26 cellular contexts compared by ENCODE assay signal in genomic region chr7:74115326-74115725, GRCh38. TPM values are rescaled to one million over a fixed set of nuclear protein-coding genes. Genes with fewer than 3 reads are reported as not detected.
A peak's percentile ranks its signal among the peaks of the same experiment; 100 is the strongest.
DNase-seq lines count a peak whose midpoint lies in the region; ATAC-seq, FAIRE-seq and TF ChIP-seq lines count a peak whose summit lies in the region.
"Had no signal": no experiment of that assay in that cellular context is flagged by ENCODE, and none has a peak within 500 bp of the region (broad histone marks: within the 10 kb centered on the region; RNA-seq: fewer than 3 reads in every experiment).

No MANE protein-coding gene starts in this region.

- H3F3A ChIP-seq in GM23338 (replicated peaks; ENCODE audit: low read depth) (no peaks in the 10 kb centered on the region; the same call in 1 of the 2 replicates), PC-9 (ENCODE audit: insufficient read depth, low read depth) (no peaks in the 10 kb centered on the region)

- no peak for FAIRE-seq in A549 (lab: Jason Lieb, UNC)
- FAIRE-seq: small intestine had no signal

- no peak for TF ChIP-seq RAD21 in A549 (conservative IDR thresholded peaks at IDR 0.05 in 1 of 2, IDR thresholded peaks at IDR 0.05 in 1 of 2)

- peaks cover 10% of the 10 kb centered on the region for H3K27me3 Mint-ChIP-seq in GM23338 (ENCODE audit: insufficient read depth, low read depth, poor library complexity)
- H3K27me3 Mint-ChIP-seq in endothelial cell (ENCODE audit: unreplicated experiment) = peaks cover 7% of the 10 kb centered on the region
- no peaks in the 10 kb centered on the region for H3K27me3 Mint-ChIP-seq in T-cell
- H3K27me3 Mint-ChIP-seq: activated naive CD8-positive, alpha-beta T cell; stimulated activated naive CD8-positive, alpha-beta T cell treated with anti-CD3 and anti-CD28 coated beads, Interleukin-15, Interleukin-2, amounts not matched to agents 100 ng/mL and 50 ng/mL, for 24 hours had no signal

- ATAC-seq in A549 (peak; percentile 50 to 58; a peak in 4 of 6 replicates), GM23338 (peak; percentile 96), T-cell (replicated peaks in 1 of 4) (no peak)

- whole genome bisulfite sequencing in A549 (ENCODE audit: missing lambda C conversion rate) = 84% methylated on average over 17 of the region's 17 CpGs
- 73 to 80% methylated on average over 17 of the region's 17 CpGs for WGBS in testis, 2 donors
- WGBS in esophagus muscularis mucosa = 75% methylated on average over 17 of the region's 17 CpGs

- H3K4me2 ChIP-seq in A549 = no peak overlapping the region
- no peak overlapping the region; the same call in 1 of the 2 replicates for H3K4me2 ChIP-seq in GM23338
- no peak overlapping the region for H3K4me2 ChIP-seq in PC-9
- H3K4me2 ChIP-seq: KMS-11 had no signal

- 0 out of 2 replicates have a peak overlapping the region, but pooled peaks have one; percentile 36 for H3K27ac Mint-ChIP-seq in GM23338
- no peak overlapping the region for H3K27ac Mint-ChIP-seq in endothelial cell (ENCODE audit: unreplicated experiment)
- H3K27ac Mint-ChIP-seq in T-cell = no peak overlapping the region
- H3K27ac Mint-ChIP-seq: activated naive CD8-positive, alpha-beta T cell; activated T-helper 2 cell treated with anti-CD3 and anti-CD28 coated beads, Interferon-gamma antibody, Interleukin-2, Interleukin-4, amounts not matched to agents 10 μg/mL and 5 μg/mL and 100 μg/mL, durations not matched to agents 14 hours and 24 hours and 36 hours; stimulated activated naive CD8-positive, alpha-beta T cell treated with anti-CD3 and anti-CD28 coated beads, Interleukin-15, Interleukin-2, amounts not matched to agents 100 ng/mL and 50 ng/mL, for 24 hours; T-helper 2 cell treated with Interferon-gamma antibody and Interleukin-4, amounts not matched to agents 5 μg/mL and 100 μg/mL, for 36 hours had no signal

- peaks cover 71% of the 10 kb centered on the region for H3K36me3 Mint-ChIP-seq in GM23338 (ENCODE audit: low read depth)
- peaks cover 11% of the 10 kb centered on the region for H3K36me3 Mint-ChIP-seq in endothelial cell (ENCODE audit: low read depth, unreplicated experiment)
- H3K36me3 Mint-ChIP-seq in T-cell = peaks cover 21% of the 10 kb centered on the region

- H3K9me3 ChIP-seq in A549 = no peaks in the 10 kb centered on the region
- H3K9me3 ChIP-seq in PC-9 (ENCODE audit: insufficient read depth, low read depth) = no peaks in the 10 kb centered on the region
- no peaks in the 10 kb centered on the region for H3K9me3 ChIP-seq in testis
- H3K9me3 ChIP-seq in esophagus muscularis mucosa = no peaks in the 10 kb centered on the region
- H3K9me3 ChIP-seq: prostate gland, SJSA1, tibial nerve had no signal

- H4K20me1 ChIP-seq in GM23338 (replicated peaks; ENCODE audit: insufficient read depth) = no peaks in the 10 kb centered on the region
- no peaks in the 10 kb centered on the region for H4K20me1 ChIP-seq in PC-9 (ENCODE audit: insufficient read depth)

- H3K9me3 Mint-ChIP-seq in GM23338 (peaks cover 3% of the 10 kb centered on the region; the same call in 1 of the 3 replicates), endothelial cell (ENCODE audit: unreplicated experiment) (no peaks in the 10 kb centered on the region), T-cell (no peaks in the 10 kb centered on the region)
- H3K9me3 Mint-ChIP-seq: activated T-helper 2 cell treated with anti-CD3 and anti-CD28 coated beads, Interferon-gamma antibody, Interleukin-2, Interleukin-4, amounts not matched to agents 10 μg/mL and 5 μg/mL and 100 μg/mL, durations not matched to agents 14 hours and 24 hours and 36 hours; stimulated activated naive CD8-positive, alpha-beta T cell treated with anti-CD3 and anti-CD28 coated beads, Interleukin-15, Interleukin-2, amounts not matched to agents 100 ng/mL and 50 ng/mL, for 24 hours; T-helper 2 cell treated with Interferon-gamma antibody and Interleukin-4, amounts not matched to agents 5 μg/mL and 100 μg/mL, for 36 hours had no signal

- no peaks in the 10 kb centered on the region; the same call in 1 of the 2 replicates for H3K36me3 ChIP-seq in GM23338 (ENCODE audit: insufficient read depth)
- H3K36me3 ChIP-seq in PC-9 (ENCODE audit: low read depth) = peaks cover 3% of the 10 kb centered on the region
- no peaks in the 10 kb centered on the region for H3K36me3 ChIP-seq in testis (ENCODE audit: low read depth, missing control alignments)
- H3K36me3 ChIP-seq in esophagus muscularis mucosa = peaks cover 18 to 86% (median 66%) of the 10 kb centered on the region in 4 donors

- H3K79me2 ChIP-seq in GM23338 (replicated peaks; ENCODE audit: insufficient read depth) (no peaks in the 10 kb centered on the region), PC-9 (ENCODE audit: low read depth) (no peaks in the 10 kb centered on the region)

- H2AFZ ChIP-seq in GM23338 = no peak overlapping the region
- H2AFZ ChIP-seq in PC-9 = no peak overlapping the region

- DNase-seq in A549 (ENCODE audit: low read depth in 1 of 2, low spot score in 1 of 2) (peak in 1 of 2 experiments; percentile 21), GM23338 (ENCODE audit: low spot score) (peak; percentile 88), PC-9 (no peak), endothelial cell (ENCODE audit: low spot score) (peak; percentile 15), testis (no peak), T-cell (no peak), esophagus muscularis mucosa (ENCODE audit: extremely low spot score) (no peak), amniotic stem cell (lab: John Stamatoyannopoulos, UW) (no peak)
- DNase-seq: activated CD8-positive, alpha-beta memory T cell treated with anti-CD3 and anti-CD28 coated beads, Interleukin-2, amount 50 U/mL, for 4 hours; C1 segment of cervical spinal cord; Calu3; effector memory CD4-positive, alpha-beta T cell; HCEC 1CT; NCI-H1694 treated with DMSO at 0.1 percent for 48 hours; NCI-H2227 treated with DMSO at 0.1 percent for 48 hours; NCI-H82; small intestine had no signal

- H3K4me1 Mint-ChIP-seq in GM23338 (no peaks in the 10 kb centered on the region), endothelial cell (ENCODE audit: unreplicated experiment) (no peaks in the 10 kb centered on the region), T-cell (no peaks in the 10 kb centered on the region)

- H3K4me3 Mint-ChIP-seq in GM23338 = no peak overlapping the region
- no peak overlapping the region for H3K4me3 Mint-ChIP-seq in endothelial cell (ENCODE audit: unreplicated experiment)
- no peak overlapping the region for H3K4me3 Mint-ChIP-seq in T-cell
- H3K4me3 Mint-ChIP-seq: activated naive CD8-positive, alpha-beta T cell; stimulated activated naive CD8-positive, alpha-beta T cell treated with anti-CD3 and anti-CD28 coated beads, Interleukin-15, Interleukin-2, amounts not matched to agents 100 ng/mL and 50 ng/mL, for 24 hours; T-helper 2 cell treated with Interferon-gamma antibody and Interleukin-4, amounts not matched to agents 5 μg/mL and 100 μg/mL, for 36 hours had no signal

- POLR2A ChIA-PET in A549 (lab: Yijun Ruan, JAX) = no interaction called here
- POLR2A ChIA-PET in PC-9 (lab: Charles Lee; ENCODE audit: unreplicated experiment) = no interaction called here
- POLR2A ChIA-PET in T-cell (lab: Charles Lee) = no interaction called here

- BruUV-seq in PC-9 (replicated peaks; lab: Mats Ljungman, UMichigan) = no TSS peak

- TF ChIP-seq EP300 in A549 (IDR thresholded peaks at IDR 0.05) = no peak
- no peak for TF ChIP-seq EP300 in esophagus muscularis mucosa (IDR thresholded peaks at IDR 0.05)

- H3K4me3 ChIP-seq in A549 = no peak overlapping the region
- no peak overlapping the region for H3K4me3 ChIP-seq in GM23338
- H3K4me3 ChIP-seq in PC-9 = no peak overlapping the region
- H3K4me3 ChIP-seq in testis = no peak overlapping the region
- no peak overlapping the region for H3K4me3 ChIP-seq in esophagus muscularis mucosa
- H3K4me3 ChIP-seq: lung, prostate gland, SJSA1, tibial nerve had no signal

- CTCF ChIA-PET in A549 (lab: Yijun Ruan, JAX) = interaction anchor here (2.1 kb wide), 1 partner anchor 48 kb away, joined by 9 read pairs; no protein-coding TSS in a partner anchor
- CTCF ChIA-PET in PC-9 (lab: Charles Lee) = no interaction called here
- CTCF ChIA-PET in T-cell (lab: Charles Lee) = no interaction called here

- intact Hi-C loops in PC-9 (cut with micrococcal nuclease; ENCODE audit: unreplicated experiment) (no loop called here), testis (cut with DNase I; ENCODE audit: low total_unique reads) (no loop called here), esophagus muscularis mucosa (cut with DNase I) (no loop called here)

- H3K27me3 ChIP-seq in GM23338 (ENCODE audit: insufficient read depth) = no peaks in the 10 kb centered on the region
- H3K27me3 ChIP-seq in PC-9 (ENCODE audit: insufficient read depth, low read depth) = no peaks in the 10 kb centered on the region
- H3K27me3 ChIP-seq in testis = no peaks in the 10 kb centered on the region
- H3K27me3 ChIP-seq in esophagus muscularis mucosa = no peaks in the 10 kb centered on the region
- H3K27me3 ChIP-seq: SJSA1, tibial nerve had no signal

- no peaks in the 10 kb centered on the region for H3K9me2 ChIP-seq in GM23338 (ENCODE audit: insufficient read depth)
- no peaks in the 10 kb centered on the region for H3K9me2 ChIP-seq in PC-9 (ENCODE audit: insufficient read depth)

- H3K4me1 ChIP-seq in A549 (no peaks in the 10 kb centered on the region), GM23338 (ENCODE audit: insufficient read depth) (no peaks in the 10 kb centered on the region), PC-9 (replicated peaks; ENCODE audit: insufficient read depth) (no peaks in the 10 kb centered on the region), testis (no peaks in the 10 kb centered on the region), esophagus muscularis mucosa (no peaks in the 10 kb centered on the region)
- H3K4me1 ChIP-seq: prostate gland, SJSA1, tibial nerve had no signal

- no peak for TF ChIP-seq POLR2A in A549 (IDR thresholded peaks at IDR 0.05; ENCODE audit: low read length)
- TF ChIP-seq POLR2A in testis (IDR thresholded peaks at IDR 0.05) = no peak
- no peak for TF ChIP-seq POLR2A in esophagus muscularis mucosa (IDR thresholded peaks at IDR 0.05; ENCODE audit: low read depth)

- H3K27ac ChIP-seq in A549 = no peak overlapping the region
- H3K27ac ChIP-seq in GM23338 (ENCODE audit: low read depth) = peak overlapping the region; percentile 63; the same call in 1 of the 2 replicates
- H3K27ac ChIP-seq in PC-9 = no peak overlapping the region
- H3K27ac ChIP-seq in testis = no peak overlapping the region
- no peak overlapping the region for H3K27ac ChIP-seq in esophagus muscularis mucosa (replicated peaks in 1 of 4)
- H3K27ac ChIP-seq: KMS-11, prostate gland, SJSA1, tibial nerve had no signal

- TF ChIP-seq CTCF in A549 (IDR thresholded peaks at IDR 0.05) (no peak), GM23338 (conservative IDR thresholded peaks at IDR 0.05; ENCODE audit: low read depth in 2 of 2) (peak; percentile 22 to 48; a peak in 3 of 4 replicates), PC-9 (conservative IDR thresholded peaks at IDR 0.05) (0 out of 2 replicates have a peak, but pooled peaks have one; percentile 16), endothelial cell (IDR thresholded peaks at IDR 0.05; ENCODE audit: unreplicated experiment) (no peak), testis (IDR thresholded peaks at IDR 0.05) (no peak), esophagus muscularis mucosa (IDR thresholded peaks at IDR 0.05) (no peak)

RNA-seq across cellular contexts. Expression of gene LIMK1, which starts 31.7 kb away (rescaled TPM):
- polyA plus RNA-seq in A549 (2011; rRNA removed) (17.6 and 25.3 TPM in 2 replicates), A549 (2017; fragmentation: RNase III; extraction: RNeasy Plus Mini Kit Qiagen cat#74134 plus additional on column Dnase treatment) (28.9 to 31.8 TPM (median 28.9 TPM) in 3 replicates), GM23338 (2016; fragmentation: Nextera tagmentation; extraction: Ambion mirVana) (13.0 and 17.3 TPM in 2 replicates), testis (ENCODE audit: insufficient read depth, low read depth, low replicate concordance) (38.6 TPM)
- polyA plus RNA-seq in A549 (2012; cell fraction: cytosol; rRNA removed) = 34.8 and 39.1 TPM in 2 replicates
- 63.4 and 82.0 TPM in 2 replicates for polyA plus RNA-seq in A549 (2012; cell fraction: nucleus; rRNA removed)
- polyA minus RNA-seq in A549 (2011; rRNA and poly(A)+ RNA removed) = 42.1 and 48.2 TPM in 2 replicates
- 77.9 and 96.5 TPM in 2 replicates for total RNA-seq in GM23338 (2014; rRNA removed; shearing (Covaris generic))
- total RNA-seq in PC-9 (2021) (128 and 148 TPM in 2 replicates), endothelial cell (ENCODE audit: unreplicated experiment) (51.0 TPM), testis (10 to 100 TPM; 42.4 to 54.8 TPM), T-cell (10 to 100 TPM; 13.5 to 24.9 (median 18.4) TPM), esophagus muscularis mucosa (10 to 100 TPM in 3 of 4 donors, 1 to 10 TPM in 1; 10.0 to 19.3 (median 11.9) TPM)

RNA-seq across cellular contexts. Expression of gene EIF4H, which starts 58.8 kb away (rescaled TPM):
- polyA plus RNA-seq in A549 (2011; rRNA removed) (300 and 364 TPM in 2 replicates), A549 (2017; fragmentation: RNase III; extraction: RNeasy Plus Mini Kit Qiagen cat#74134 plus additional on column Dnase treatment) (343 to 377 TPM (median 361 TPM) in 3 replicates), GM23338 (2016; fragmentation: Nextera tagmentation; extraction: Ambion mirVana) (183 and 197 TPM in 2 replicates), testis (ENCODE audit: insufficient read depth, low read depth, low replicate concordance) (217 TPM)
- 289 and 308 TPM in 2 replicates for polyA plus RNA-seq in A549 (2012; cell fraction: cytosol; rRNA removed)
- 226 and 322 TPM in 2 replicates for polyA plus RNA-seq in A549 (2012; cell fraction: nucleus; rRNA removed)
- 229 and 243 TPM in 2 replicates for polyA minus RNA-seq in A549 (2011; rRNA and poly(A)+ RNA removed)
- 298 and 309 TPM in 2 replicates for total RNA-seq in GM23338 (2014; rRNA removed; shearing (Covaris generic))
- total RNA-seq in PC-9 (2021) (315 and 459 TPM in 2 replicates), endothelial cell (ENCODE audit: unreplicated experiment) (274 TPM), testis (100 to 1,000 TPM; 142 to 157 TPM), T-cell (100 to 1,000 TPM; 174 to 258 (median 186) TPM), esophagus muscularis mucosa (100 to 1,000 TPM; 212 to 351 (median 309) TPM)

Comparison
In these comparisons a context has a peak if more than half of its experiments do, and no peak if none do; other contexts are left out.
1. ATAC-seq: peak in A549 (2 of 2) and GM23338 (single experiment); none in T-cell (0 of 4).
2. DNase-seq: peak in GM23338 (single experiment) and endothelial cell (single experiment); none in PC-9 (0 of 2), testis (single experiment), T-cell (0 of 34), esophagus muscularis mucosa (single experiment) and amniotic stem cell (single experiment).
3. CTCF ChIP-seq: peak in GM23338 (2 of 2) and PC-9 (single experiment); none in A549 (single experiment), endothelial cell (single experiment), testis (0 of 3) and esophagus muscularis mucosa (0 of 3).